1 cellular context compared by ENCODE assay signal in genomic region chr14:35821546-35822411, GRCh38.
TF ChIP-seq lines count a peak whose summit lies in the region.

No MANE protein-coding gene starts in this region.

TF ChIP-seq in HepG2, 621 proteins besides CTCF, POLR2A, EP300 and RAD21 (continued from another document and continues in another):
- TF ChIP-seq TFE3 (CRISPR knock-in tag; IDR thresholded peaks at IDR 0.05) (peak; percentile 48), NKX3-1 (CRISPR knock-in tag; IDR thresholded peaks at IDR 0.05) (peak; percentile 70; the same call in 1 of the 2 replicates), GLI4 (CRISPR knock-in tag; IDR thresholded peaks at IDR 0.05; ENCODE audit: borderline replicate concordance) (no peak), ZFP90 (CRISPR knock-in tag; IDR thresholded peaks at IDR 0.05; ENCODE audit: borderline replicate concordance) (0 out of 2 replicates have a peak, but pooled peaks have one; percentile 74), ELF4 (CRISPR knock-in tag; IDR thresholded peaks at IDR 0.05; ENCODE audit: borderline replicate concordance) (0 out of 2 replicates have a peak, but pooled peaks have one; percentile 36), ZNF10 (CRISPR knock-in tag; IDR thresholded peaks at IDR 0.05; ENCODE audit: borderline replicate concordance, low read depth) (no peak), NCOA5 (CRISPR knock-in tag; IDR thresholded peaks at IDR 0.05) (no peak), SP2 (CRISPR knock-in tag; IDR thresholded peaks at IDR 0.05) (no peak), DRAP1 (CRISPR knock-in tag; IDR thresholded peaks at IDR 0.05) (peak; percentile 12; the same call in 1 of the 2 replicates), TRIM22 (IDR thresholded peaks at IDR 0.05) (no peak), ARID5B (CRISPR knock-in tag; IDR thresholded peaks at IDR 0.05) (peak; percentile 60), SATB2 (CRISPR knock-in tag; IDR thresholded peaks at IDR 0.05) (no peak), ZNF451 (CRISPR knock-in tag; IDR thresholded peaks at IDR 0.05) (no peak), PAXIP1 (CRISPR knock-in tag; conservative IDR thresholded peaks at IDR 0.05) (no peak), MTA1 (CRISPR knock-in tag; IDR thresholded peaks at IDR 0.05; ENCODE audit: borderline replicate concordance) (no peak), ONECUT2 (CRISPR knock-in tag; IDR thresholded peaks at IDR 0.05) (0 out of 2 replicates have a peak, but pooled peaks have one; percentile 37), E2F1 (CRISPR knock-in tag; IDR thresholded peaks at IDR 0.05) (no peak), ZNF775 (CRISPR knock-in tag; IDR thresholded peaks at IDR 0.05; ENCODE audit: borderline replicate concordance) (no peak)
- TF ChIP-seq, protein P1, sequence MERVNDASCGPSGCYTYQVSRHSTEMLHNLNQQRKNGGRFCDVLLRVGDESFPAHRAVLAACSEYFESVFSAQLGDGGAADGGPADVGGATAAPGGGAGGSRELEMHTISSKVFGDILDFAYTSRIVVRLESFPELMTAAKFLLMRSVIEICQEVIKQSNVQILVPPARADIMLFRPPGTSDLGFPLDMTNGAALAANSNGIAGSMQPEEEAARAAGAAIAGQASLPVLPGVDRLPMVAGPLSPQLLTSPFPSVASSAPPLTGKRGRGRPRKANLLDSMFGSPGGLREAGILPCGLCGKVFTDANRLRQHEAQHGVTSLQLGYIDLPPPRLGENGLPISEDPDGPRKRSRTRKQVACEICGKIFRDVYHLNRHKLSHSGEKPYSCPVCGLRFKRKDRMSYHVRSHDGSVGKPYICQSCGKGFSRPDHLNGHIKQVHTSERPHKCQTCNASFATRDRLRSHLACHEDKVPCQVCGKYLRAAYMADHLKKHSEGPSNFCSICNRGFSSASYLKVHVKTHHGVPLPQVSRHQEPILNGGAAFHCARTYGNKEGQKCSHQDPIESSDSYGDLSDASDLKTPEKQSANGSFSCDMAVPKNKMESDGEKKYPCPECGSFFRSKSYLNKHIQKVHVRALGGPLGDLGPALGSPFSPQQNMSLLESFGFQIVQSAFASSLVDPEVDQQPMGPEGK (CRISPR knock-in tag; IDR thresholded peaks at IDR 0.05) = 0 out of 2 replicates have a peak, but pooled peaks have one; percentile 31
- TF ChIP-seq, protein P2, sequence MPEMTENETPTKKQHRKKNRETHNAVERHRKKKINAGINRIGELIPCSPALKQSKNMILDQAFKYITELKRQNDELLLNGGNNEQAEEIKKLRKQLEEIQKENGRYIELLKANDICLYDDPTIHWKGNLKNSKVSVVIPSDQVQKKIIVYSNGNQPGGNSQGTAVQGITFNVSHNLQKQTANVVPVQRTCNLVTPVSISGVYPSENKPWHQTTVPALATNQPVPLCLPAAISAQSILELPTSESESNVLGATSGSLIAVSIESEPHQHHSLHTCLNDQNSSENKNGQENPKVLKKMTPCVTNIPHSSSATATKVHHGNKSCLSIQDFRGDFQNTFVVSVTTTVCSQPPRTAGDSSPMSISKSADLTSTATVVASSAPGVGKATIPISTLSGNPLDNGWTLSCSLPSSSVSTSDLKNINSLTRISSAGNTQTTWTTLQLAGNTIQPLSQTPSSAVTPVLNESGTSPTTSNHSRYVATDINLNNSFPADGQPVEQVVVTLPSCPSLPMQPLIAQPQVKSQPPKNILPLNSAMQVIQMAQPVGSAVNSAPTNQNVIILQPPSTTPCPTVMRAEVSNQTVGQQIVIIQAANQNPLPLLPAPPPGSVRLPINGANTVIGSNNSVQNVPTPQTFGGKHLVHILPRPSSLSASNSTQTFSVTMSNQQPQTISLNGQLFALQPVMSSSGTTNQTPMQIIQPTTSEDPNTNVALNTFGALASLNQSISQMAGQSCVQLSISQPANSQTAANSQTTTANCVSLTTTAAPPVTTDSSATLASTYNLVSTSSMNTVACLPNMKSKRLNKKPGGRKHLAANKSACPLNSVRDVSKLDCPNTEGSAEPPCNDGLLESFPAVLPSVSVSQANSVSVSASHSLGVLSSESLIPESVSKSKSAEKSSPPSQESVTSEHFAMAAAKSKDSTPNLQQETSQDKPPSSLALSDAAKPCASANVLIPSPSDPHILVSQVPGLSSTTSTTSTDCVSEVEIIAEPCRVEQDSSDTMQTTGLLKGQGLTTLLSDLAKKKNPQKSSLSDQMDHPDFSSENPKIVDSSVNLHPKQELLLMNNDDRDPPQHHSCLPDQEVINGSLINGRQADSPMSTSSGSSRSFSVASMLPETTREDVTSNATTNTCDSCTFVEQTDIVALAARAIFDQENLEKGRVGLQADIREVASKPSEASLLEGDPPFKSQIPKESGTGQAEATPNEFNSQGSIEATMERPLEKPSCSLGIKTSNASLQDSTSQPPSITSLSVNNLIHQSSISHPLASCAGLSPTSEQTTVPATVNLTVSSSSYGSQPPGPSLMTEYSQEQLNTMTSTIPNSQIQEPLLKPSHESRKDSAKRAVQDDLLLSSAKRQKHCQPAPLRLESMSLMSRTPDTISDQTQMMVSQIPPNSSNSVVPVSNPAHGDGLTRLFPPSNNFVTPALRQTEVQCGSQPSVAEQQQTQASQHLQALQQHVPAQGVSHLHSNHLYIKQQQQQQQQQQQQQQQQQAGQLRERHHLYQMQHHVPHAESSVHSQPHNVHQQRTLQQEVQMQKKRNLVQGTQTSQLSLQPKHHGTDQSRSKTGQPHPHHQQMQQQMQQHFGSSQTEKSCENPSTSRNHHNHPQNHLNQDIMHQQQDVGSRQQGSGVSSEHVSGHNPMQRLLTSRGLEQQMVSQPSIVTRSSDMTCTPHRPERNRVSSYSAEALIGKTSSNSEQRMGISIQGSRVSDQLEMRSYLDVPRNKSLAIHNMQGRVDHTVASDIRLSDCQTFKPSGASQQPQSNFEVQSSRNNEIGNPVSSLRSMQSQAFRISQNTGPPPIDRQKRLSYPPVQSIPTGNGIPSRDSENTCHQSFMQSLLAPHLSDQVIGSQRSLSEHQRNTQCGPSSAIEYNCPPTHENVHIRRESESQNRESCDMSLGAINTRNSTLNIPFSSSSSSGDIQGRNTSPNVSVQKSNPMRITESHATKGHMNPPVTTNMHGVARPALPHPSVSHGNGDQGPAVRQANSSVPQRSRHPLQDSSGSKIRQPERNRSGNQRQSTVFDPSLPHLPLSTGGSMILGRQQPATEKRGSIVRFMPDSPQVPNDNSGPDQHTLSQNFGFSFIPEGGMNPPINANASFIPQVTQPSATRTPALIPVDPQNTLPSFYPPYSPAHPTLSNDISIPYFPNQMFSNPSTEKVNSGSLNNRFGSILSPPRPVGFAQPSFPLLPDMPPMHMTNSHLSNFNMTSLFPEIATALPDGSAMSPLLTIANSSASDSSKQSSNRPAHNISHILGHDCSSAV (CRISPR knock-in tag; IDR thresholded peaks at IDR 0.05; ENCODE audit: borderline replicate concordance) = no peak
